ENCODE assay signal across 1 cellular context in the genomic region with DNA sequence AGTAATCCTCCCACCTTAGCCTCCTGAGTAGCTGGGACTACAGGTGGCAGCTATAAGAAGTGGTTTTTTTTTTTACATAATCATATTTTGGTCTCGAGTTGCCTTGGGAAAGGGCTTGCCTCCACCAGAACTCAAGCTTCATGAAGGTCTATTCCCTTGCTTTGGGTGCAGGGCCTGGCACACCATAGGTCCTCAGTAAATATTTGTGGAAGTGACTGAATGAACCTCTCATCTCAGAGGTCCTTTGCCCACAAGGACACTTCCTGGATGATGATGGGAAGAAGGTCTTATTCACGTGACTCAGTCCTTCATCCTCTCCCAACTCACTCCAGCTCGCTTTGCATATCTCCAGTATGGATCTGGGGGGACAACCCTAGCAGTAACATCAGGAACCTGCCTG.
TF ChIP-seq lines count a peak whose summit lies in the region.

No MANE protein-coding gene starts in this region.

TF ChIP-seq in A549, 52 proteins besides CTCF, POLR2A, EP300 and RAD21:
- TF ChIP-seq POLR2AphosphoS2 (conservative IDR thresholded peaks at IDR 0.05; ENCODE audit: low read length) = no peak
